In the genomic region with DNA sequence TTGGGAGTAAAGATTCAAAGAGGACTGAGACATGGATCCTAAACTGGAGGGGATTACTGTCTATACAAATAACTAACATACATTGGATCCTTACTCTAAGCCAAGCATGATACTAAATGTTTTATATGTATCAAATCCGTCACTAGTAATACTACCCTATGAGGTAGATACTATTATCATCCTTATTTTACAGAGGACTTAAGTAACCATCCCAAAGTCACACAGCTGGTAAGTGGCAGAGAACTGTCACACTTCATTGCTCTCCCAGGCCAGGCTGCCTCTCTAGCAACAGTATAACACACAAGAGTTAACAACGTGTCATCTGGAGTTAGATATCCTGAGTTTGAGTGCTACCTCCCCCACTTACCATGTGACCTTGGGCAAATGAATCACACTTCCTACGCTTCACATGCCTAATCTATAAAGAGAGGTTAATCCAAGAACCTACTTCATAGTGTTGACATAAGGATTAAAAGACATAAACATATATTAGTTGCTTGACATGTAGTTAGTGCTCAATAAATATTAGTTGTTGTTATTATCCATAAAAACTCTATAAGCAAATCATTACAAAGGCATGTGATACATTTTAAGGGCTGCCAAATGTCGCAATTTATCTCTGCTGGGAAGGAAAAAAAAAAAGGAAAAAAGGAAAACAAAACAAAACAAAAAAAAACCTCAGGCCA, we compare ENCODE assay signal across 12 cellular contexts. TPM values are rescaled to one million over a fixed set of nuclear protein-coding genes. Genes with fewer than 3 reads are reported as not detected.
DNase-seq lines count a peak whose midpoint lies in the region; ATAC-seq and TF ChIP-seq lines count a peak whose summit lies in the region.
"Had no signal": no experiment of that assay in that cellular context is flagged by ENCODE, and none has a peak within 500 bp of the region (broad histone marks: within the 10 kb centered on the region; RNA-seq: fewer than 3 reads in every experiment).

No MANE protein-coding gene starts in this region.

- peaks cover 14% of the 10 kb centered on the region for H3K4me1 ChIP-seq in left ventricle myocardium inferior
- H3K4me1 ChIP-seq in foreskin keratinocyte = no peaks in the 10 kb centered on the region
- H3K4me1 ChIP-seq in urinary bladder (ENCODE audit: insufficient read depth) = no peaks in the 10 kb centered on the region
- H3K4me1 ChIP-seq in HAP-1 = no peaks in the 10 kb centered on the region

- TF ChIP-seq CTCF in left ventricle myocardium inferior (IDR thresholded peaks at IDR 0.05; ENCODE audit: borderline replicate concordance) = no peak
- TF ChIP-seq CTCF in foreskin keratinocyte (conservative IDR thresholded peaks at IDR 0.05) = no peak

- H3K36me3 ChIP-seq in left ventricle myocardium inferior (no peaks in the 10 kb centered on the region), urinary bladder (ENCODE audit: insufficient read depth) (no peaks in the 10 kb centered on the region), HAP-1 (replicated peaks) (no peaks in the 10 kb centered on the region)
- H3K36me3 ChIP-seq: heart right ventricle had no signal

- DNase-seq in left ventricle myocardium superior = no peak
- no peak for DNase-seq in left ventricle myocardium inferior
- peak; percentile 9 to 47 for DNase-seq in SHP77 (lab: John Stamatoyannopoulos, UW)
- DNase-seq in foreskin keratinocyte = peak in 1 of 2 donors; percentile 40
- DNase-seq in HAP-1 (ENCODE audit: low spot score in 2 of 2) = no peak
- no peak for DNase-seq in amniotic stem cell (lab: John Stamatoyannopoulos, UW)
- DNase-seq: activated CD8-positive, alpha-beta memory T cell treated with anti-CD3 and anti-CD28 coated beads for 24 hours; DMS 273 treated with DMSO at 0.1 percent for 48 hours; heart right ventricle had no signal

- H3K9me3 ChIP-seq in left ventricle myocardium inferior (replicated peaks) = peaks cover 5% of the 10 kb centered on the region
- no peaks in the 10 kb centered on the region for H3K9me3 ChIP-seq in HAP-1
- H3K9me3 ChIP-seq: heart right ventricle had no signal

- in situ Hi-C loops in HAP-1 (cut with MboI; ENCODE audit: low sequenced_read_pairs) = no loop called here

- H3K27me3 ChIP-seq in left ventricle myocardium inferior (ENCODE audit: low read depth) (no peaks in the 10 kb centered on the region), foreskin keratinocyte (no peaks in the 10 kb centered on the region), HAP-1 (ENCODE audit: low read depth) (0 out of 2 replicates have a peak, but pooled peaks cover 3% of the 10 kb centered on the region)

- intact Hi-C loops in left ventricle myocardium superior (cut with micrococcal nuclease) = no loop called here
- intact Hi-C loops in left ventricle myocardium inferior (cut with micrococcal nuclease) = no loop called here

- no peak overlapping the region for H3K27ac ChIP-seq in left ventricle myocardium inferior (replicated peaks)
- no peak overlapping the region for H3K27ac ChIP-seq in foreskin keratinocyte
- H3K27ac ChIP-seq in urinary bladder (ENCODE audit: low read depth) = peak overlapping the region; percentile 47
- H3K27ac ChIP-seq: heart right ventricle had no signal

- no peak overlapping the region for H3K4me3 ChIP-seq in left ventricle myocardium inferior
- no peak overlapping the region for H3K4me3 ChIP-seq in urinary bladder (ENCODE audit: low read depth, low read length)
- H3K4me3 ChIP-seq in HAP-1 = no peak overlapping the region
- H3K4me3 ChIP-seq: heart right ventricle, skin epidermis had no signal

- ATAC-seq in left ventricle myocardium superior (peak; percentile 40), foreskin keratinocyte (peak; percentile 66), GM19455 (IDR thresholded peaks at IDR 0.05; ENCODE audit: unreplicated experiment) (no peak)

- WGBS in urinary bladder = 46% methylated on average over 4 of the region's 4 CpGs

RNA-seq across cellular contexts. Expression of a gene that starts 33.8 kb away (rescaled TPM):
- total RNA-seq in left ventricle myocardium superior = 3.4 TPM
- 9.4 TPM for total RNA-seq in left ventricle myocardium inferior
- total RNA-seq in foreskin keratinocyte = not detected in 2 replicates
- polyA plus RNA-seq in foreskin keratinocyte = not detected in 2 replicates
- 131 TPM for total RNA-seq in urinary bladder
- 71.5 TPM for polyA plus RNA-seq in urinary bladder

Comparison
In these comparisons a context has a peak if more than half of its experiments do, and no peak if none do; other contexts are left out.
1. DNase-seq: peak in SHP77 (2 of 2); none in left ventricle myocardium superior (single experiment), left ventricle myocardium inferior (single experiment), HAP-1 (0 of 2) and amniotic stem cell (single experiment).
2. RNA of a gene that starts 33.8 kb away (total RNA-seq): 131 TPM in urinary bladder (single experiment); 9.4 TPM in left ventricle myocardium inferior (single experiment), 3.4 TPM in left ventricle myocardium superior (single experiment) and not detected in foreskin keratinocyte; every median in the first group is over 10 times any median in the second.